ENCODE assay signal across 1 cellular context in genomic region chr3:16462679-16463078, GRCh38.
TF ChIP-seq lines count a peak whose summit lies in the region.

No MANE protein-coding gene starts in this region.

TF ChIP-seq in SK-N-SH, 30 proteins besides CTCF, POLR2A, EP300 and RAD21 (continued from another document):
- TF ChIP-seq, protein P1, sequence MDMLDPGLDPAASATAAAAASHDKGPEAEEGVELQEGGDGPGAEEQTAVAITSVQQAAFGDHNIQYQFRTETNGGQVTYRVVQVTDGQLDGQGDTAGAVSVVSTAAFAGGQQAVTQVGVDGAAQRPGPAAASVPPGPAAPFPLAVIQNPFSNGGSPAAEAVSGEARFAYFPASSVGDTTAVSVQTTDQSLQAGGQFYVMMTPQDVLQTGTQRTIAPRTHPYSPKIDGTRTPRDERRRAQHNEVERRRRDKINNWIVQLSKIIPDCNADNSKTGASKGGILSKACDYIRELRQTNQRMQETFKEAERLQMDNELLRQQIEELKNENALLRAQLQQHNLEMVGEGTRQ (IDR thresholded peaks at IDR 0.05; ENCODE audit: borderline replicate concordance, low read depth, low read length): no peak
- TF ChIP-seq POLR2AphosphoS5 (IDR thresholded peaks at IDR 0.05; ENCODE audit: low read depth, low read length): no peak
- no peak for TF ChIP-seq SIN3A (IDR thresholded peaks at IDR 0.05; ENCODE audit: borderline replicate concordance, low read depth, low read length)
- TF ChIP-seq MXI1 (IDR thresholded peaks at IDR 0.05; ENCODE audit: low read depth, low read length): no peak
- TF ChIP-seq SMC3 (IDR thresholded peaks at IDR 0.05; ENCODE audit: low read depth, low read length): no peak
- TF ChIP-seq TAF1 (IDR thresholded peaks at IDR 0.05; ENCODE audit: borderline replicate concordance, low read depth, low read length): no peak
- no peak for TF ChIP-seq USF1 (IDR thresholded peaks at IDR 0.05; ENCODE audit: borderline replicate concordance, low read depth)
